2 cellular contexts compared by ENCODE assay signal in the genomic region with DNA sequence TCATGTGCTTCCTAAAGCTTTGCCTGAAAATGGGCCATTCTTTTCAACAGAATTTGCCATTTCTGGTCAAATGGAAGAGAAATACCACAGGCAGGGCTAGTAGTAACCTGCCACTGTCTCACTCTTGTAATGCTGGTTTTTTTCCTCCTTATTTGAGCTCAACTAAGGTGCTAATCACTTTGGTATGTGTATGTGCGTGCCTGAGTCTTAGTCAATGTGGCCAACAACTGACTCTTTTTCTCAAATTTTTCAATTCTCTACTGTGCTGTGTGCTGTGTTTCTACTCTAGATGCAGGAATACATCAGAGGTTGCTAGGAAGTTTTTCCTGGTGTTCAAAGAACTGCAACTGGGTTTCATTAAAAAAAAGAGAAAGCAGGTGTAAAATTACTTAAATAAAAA.
TF ChIP-seq lines count a peak whose summit lies in the region.

No MANE protein-coding gene starts in this region.

TF ChIP-seq in IMR-90, 13 proteins besides CTCF, POLR2A, EP300 and RAD21:
- TF ChIP-seq CHD1 (IDR thresholded peaks at IDR 0.05; ENCODE audit: low read depth, low read length) (no peak), RFX5 (IDR thresholded peaks at IDR 0.05; ENCODE audit: low read depth, low read length) (peak; percentile 66; the same call in 1 of the 2 replicates)

TF ChIP-seq in GM23338, 12 proteins besides CTCF, POLR2A, EP300 and RAD21 (continued from another document):
- TF ChIP-seq EZH2 (IDR thresholded peaks at IDR 0.05; ENCODE audit: low read depth, unreplicated experiment), result no peak
- no peak for TF ChIP-seq ZNF114 (CRISPR knock-in tag; IDR thresholded peaks at IDR 0.05)
- TF ChIP-seq, protein P1, sequence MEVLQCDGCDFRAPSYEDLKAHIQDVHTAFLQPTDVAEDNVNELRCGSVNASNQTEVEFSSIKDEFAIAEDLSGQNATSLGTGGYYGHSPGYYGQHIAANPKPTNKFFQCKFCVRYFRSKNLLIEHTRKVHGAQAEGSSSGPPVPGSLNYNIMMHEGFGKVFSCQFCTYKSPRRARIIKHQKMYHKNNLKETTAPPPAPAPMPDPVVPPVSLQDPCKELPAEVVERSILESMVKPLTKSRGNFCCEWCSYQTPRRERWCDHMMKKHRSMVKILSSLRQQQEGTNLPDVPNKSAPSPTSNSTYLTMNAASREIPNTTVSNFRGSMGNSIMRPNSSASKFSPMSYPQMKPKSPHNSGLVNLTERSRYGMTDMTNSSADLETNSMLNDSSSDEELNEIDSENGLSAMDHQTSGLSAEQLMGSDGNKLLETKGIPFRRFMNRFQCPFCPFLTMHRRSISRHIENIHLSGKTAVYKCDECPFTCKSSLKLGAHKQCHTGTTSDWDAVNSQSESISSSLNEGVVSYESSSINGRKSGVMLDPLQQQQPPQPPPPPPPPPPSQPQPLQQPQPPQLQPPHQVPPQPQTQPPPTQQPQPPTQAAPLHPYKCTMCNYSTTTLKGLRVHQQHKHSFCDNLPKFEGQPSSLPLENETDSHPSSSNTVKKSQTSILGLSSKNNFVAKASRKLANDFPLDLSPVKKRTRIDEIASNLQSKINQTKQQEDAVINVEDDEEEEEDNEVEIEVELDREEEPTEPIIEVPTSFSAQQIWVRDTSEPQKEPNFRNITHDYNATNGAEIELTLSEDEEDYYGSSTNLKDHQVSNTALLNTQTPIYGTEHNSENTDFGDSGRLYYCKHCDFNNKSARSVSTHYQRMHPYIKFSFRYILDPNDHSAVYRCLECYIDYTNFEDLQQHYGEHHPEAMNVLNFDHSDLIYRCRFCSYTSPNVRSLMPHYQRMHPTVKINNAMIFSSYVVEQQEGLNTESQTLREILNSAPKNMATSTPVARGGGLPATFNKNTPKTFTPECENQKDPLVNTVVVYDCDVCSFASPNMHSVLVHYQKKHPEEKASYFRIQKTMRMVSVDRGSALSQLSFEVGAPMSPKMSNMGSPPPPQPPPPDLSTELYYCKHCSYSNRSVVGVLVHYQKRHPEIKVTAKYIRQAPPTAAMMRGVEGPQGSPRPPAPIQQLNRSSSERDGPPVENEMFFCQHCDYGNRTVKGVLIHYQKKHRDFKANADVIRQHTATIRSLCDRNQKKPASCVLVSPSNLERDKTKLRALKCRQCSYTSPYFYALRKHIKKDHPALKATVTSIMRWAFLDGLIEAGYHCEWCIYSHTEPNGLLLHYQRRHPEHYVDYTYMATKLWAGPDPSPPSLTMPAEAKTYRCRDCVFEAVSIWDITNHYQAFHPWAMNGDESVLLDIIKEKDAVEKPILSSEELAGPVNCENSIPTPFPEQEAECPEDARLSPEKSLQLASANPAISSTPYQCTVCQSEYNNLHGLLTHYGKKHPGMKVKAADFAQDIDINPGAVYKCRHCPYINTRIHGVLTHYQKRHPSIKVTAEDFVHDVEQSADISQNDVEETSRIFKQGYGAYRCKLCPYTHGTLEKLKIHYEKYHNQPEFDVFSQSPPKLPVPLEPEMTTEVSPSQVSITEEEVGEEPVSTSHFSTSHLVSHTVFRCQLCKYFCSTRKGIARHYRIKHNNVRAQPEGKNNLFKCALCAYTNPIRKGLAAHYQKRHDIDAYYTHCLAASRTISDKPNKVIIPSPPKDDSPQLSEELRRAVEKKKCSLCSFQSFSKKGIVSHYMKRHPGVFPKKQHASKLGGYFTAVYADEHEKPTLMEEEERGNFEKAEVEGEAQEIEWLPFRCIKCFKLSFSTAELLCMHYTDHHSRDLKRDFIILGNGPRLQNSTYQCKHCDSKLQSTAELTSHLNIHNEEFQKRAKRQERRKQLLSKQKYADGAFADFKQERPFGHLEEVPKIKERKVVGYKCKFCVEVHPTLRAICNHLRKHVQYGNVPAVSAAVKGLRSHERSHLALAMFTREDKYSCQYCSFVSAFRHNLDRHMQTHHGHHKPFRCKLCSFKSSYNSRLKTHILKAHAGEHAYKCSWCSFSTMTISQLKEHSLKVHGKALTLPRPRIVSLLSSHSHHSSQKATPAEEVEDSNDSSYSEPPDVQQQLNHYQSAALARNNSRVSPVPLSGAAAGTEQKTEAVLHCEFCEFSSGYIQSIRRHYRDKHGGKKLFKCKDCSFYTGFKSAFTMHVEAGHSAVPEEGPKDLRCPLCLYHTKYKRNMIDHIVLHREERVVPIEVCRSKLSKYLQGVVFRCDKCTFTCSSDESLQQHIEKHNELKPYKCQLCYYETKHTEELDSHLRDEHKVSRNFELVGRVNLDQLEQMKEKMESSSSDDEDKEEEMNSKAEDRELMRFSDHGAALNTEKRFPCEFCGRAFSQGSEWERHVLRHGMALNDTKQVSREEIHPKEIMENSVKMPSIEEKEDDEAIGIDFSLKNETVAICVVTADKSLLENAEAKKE (CRISPR knock-in tag; IDR thresholded peaks at IDR 0.05), result no peak
- no peak for TF ChIP-seq CREB1 (CRISPR knock-in tag; IDR thresholded peaks at IDR 0.05; ENCODE audit: low read depth)
- TF ChIP-seq NANOG (IDR thresholded peaks at IDR 0.05; ENCODE audit: borderline replicate concordance), result no peak
TF ChIP-seq in GM23338: peak in this region for 0.
